ENCODE assay signal across 8 cellular contexts in genomic region chr1:154407021-154407865, GRCh38. TPM values are rescaled to one million over a fixed set of nuclear protein-coding genes. Genes with fewer than 3 reads are reported as not detected.
A peak's percentile ranks its signal among the peaks of the same experiment; 100 is the strongest.
DNase-seq lines count a peak whose midpoint lies in the region; ATAC-seq and TF ChIP-seq lines count a peak whose summit lies in the region.

No MANE protein-coding gene starts in this region.

- H3K79me2 ChIP-seq in fibroblast of lung (ENCODE audit: control insufficient read depth, insufficient read depth, low read length) (peaks cover 16% of the 10 kb centered on the region), smooth muscle cell (ENCODE audit: low read depth) (peaks cover 7% of the 10 kb centered on the region)

- no peaks in the 10 kb centered on the region for H3K27me3 Mint-ChIP-seq in activated CD4-positive, alpha-beta T cell treated with anti-CD3 and anti-CD28 coated beads for 36 hours

- H3K4me3 ChIP-seq in fibroblast of lung (replicated peaks in 1 of 4; ENCODE audit: control extremely low read depth in 1 of 4, insufficient read depth in 1 of 4, low read depth in 3 of 4, low read length in 4 of 4) (peak overlapping the region in 3 of 4 experiments; percentile 21 to 98 (median 62)), smooth muscle cell (peak overlapping the region; percentile 70)

- intact Hi-C loops in activated CD4-positive, alpha-beta T cell treated with anti-CD3 and anti-CD28 coated beads for 36 hours (cut with DNase I, micrococcal nuclease): loop anchor here (1.0 to 5.0 kb wide), 11 partner anchors 16 to 200 kb away; partner anchors contain the start of gene ADAR (in 1 of the 2)

- H3K9me3 ChIP-seq in fibroblast of lung (ENCODE audit: control insufficient read depth, insufficient read depth, low read depth, low read length) (no peaks in the 10 kb centered on the region), smooth muscle cell (replicated peaks; ENCODE audit: low read depth) (no peaks in the 10 kb centered on the region)

- peaks cover 13% of the 10 kb centered on the region for H3K4me1 ChIP-seq in fibroblast of lung (ENCODE audit: control insufficient read depth, extremely low read depth, insufficient read depth, low read length)
- peaks cover 20% of the 10 kb centered on the region for H3K4me1 ChIP-seq in smooth muscle cell (ENCODE audit: low read depth)

- no peaks in the 10 kb centered on the region for H3K36me3 ChIP-seq in fibroblast of lung (ENCODE audit: control insufficient read depth, insufficient read depth, low read length)
- H3K36me3 ChIP-seq in smooth muscle cell (ENCODE audit: low read depth): no peaks in the 10 kb centered on the region

- no peak for TF ChIP-seq CTCF in fibroblast of lung (conservative IDR thresholded peaks at IDR 0.05 in 1 of 2, IDR thresholded peaks at IDR 0.05 in 1 of 2; ENCODE audit: low read depth in 1 of 2, low read length in 2 of 2)
- TF ChIP-seq CTCF in smooth muscle cell (IDR thresholded peaks at IDR 0.05; ENCODE audit: borderline replicate concordance, insufficient read depth, poor library complexity, severe bottlenecking): no peak

- H3K4me3 Mint-ChIP-seq in activated CD4-positive, alpha-beta T cell treated with anti-CD3 and anti-CD28 coated beads for 36 hours: peak overlapping the region; percentile 83

- ATAC-seq in HG02610 (IDR thresholded peaks at IDR 0.05; ENCODE audit: unreplicated experiment) (peak; percentile 53), GM18861 (IDR thresholded peaks at IDR 0.05; ENCODE audit: unreplicated experiment) (no peak)
- ATAC-seq in activated CD4-positive, alpha-beta T cell treated with anti-CD3 and anti-CD28 coated beads for 36 hours: peak; percentile 43

- peak; percentile 13 for DNase-seq in AG20443 (ENCODE audit: low spot score)
- peak; percentile 81 for DNase-seq in activated CD4-positive, alpha-beta T cell treated with anti-CD3 and anti-CD28 coated beads for 36 hours
- no peak for DNase-seq in fibroblast of lung (ENCODE audit: low read depth in 2 of 2)
- DNase-seq in smooth muscle cell (lab: John Stamatoyannopoulos, UW; ENCODE audit: unreplicated experiment): no peak
- no peak for DNase-seq in NCI-H2029 (lab: John Stamatoyannopoulos, UW)
- DNase-seq in NCI-H510A treated with DMSO at 0.1 percent for 48 hours (lab: John Stamatoyannopoulos, UW): no peak

- POLR2A ChIA-PET in activated CD4-positive, alpha-beta T cell treated with anti-CD3 and anti-CD28 coated beads for 36 hours (lab: Charles Lee): interaction anchor here (0.6 to 1.9 kb wide), 5 partner anchors 11 to 70 kb away, joined by 3 to 12 read pairs (median 3); no protein-coding TSS in a partner anchor

- peak overlapping the region; percentile 95 for H3K27ac Mint-ChIP-seq in activated CD4-positive, alpha-beta T cell treated with anti-CD3 and anti-CD28 coated beads for 36 hours

- 68% methylated on average over 10 of the region's 10 CpGs for WGBS in smooth muscle cell (ENCODE audit: low lambda C conversion rate)

- H4K20me1 ChIP-seq in fibroblast of lung (ENCODE audit: control insufficient read depth, extremely low read depth, insufficient read depth, low read length) (no peaks in the 10 kb centered on the region), smooth muscle cell (ENCODE audit: low read depth) (no peaks in the 10 kb centered on the region)

- peaks cover 88% of the 10 kb centered on the region for H3K4me1 Mint-ChIP-seq in activated CD4-positive, alpha-beta T cell treated with anti-CD3 and anti-CD28 coated beads for 36 hours

- peaks cover 8% of the 10 kb centered on the region for H3K36me3 Mint-ChIP-seq in activated CD4-positive, alpha-beta T cell treated with anti-CD3 and anti-CD28 coated beads for 36 hours (ENCODE audit: low read depth)

- H3K4me2 ChIP-seq in fibroblast of lung (ENCODE audit: extremely low read depth, insufficient read depth, low read length) (peak overlapping the region; percentile 93), smooth muscle cell (peak overlapping the region; percentile 97)

- peak overlapping the region; percentile 93 for H3K9ac ChIP-seq in fibroblast of lung (ENCODE audit: insufficient read depth, low read length)
- peak overlapping the region; percentile 98 for H3K9ac ChIP-seq in smooth muscle cell (ENCODE audit: low read depth)

- CTCF ChIA-PET in activated CD4-positive, alpha-beta T cell treated with anti-CD3 and anti-CD28 coated beads for 36 hours (lab: Charles Lee): interaction anchor here (0.8 to 3.6 kb wide), 14 partner anchors 12 to 766 kb away, joined by 3 to 20 read pairs (median 4); partner anchors contain the start of gene KRTCAP2

- H3F3A ChIP-seq in smooth muscle cell (ENCODE audit: low read depth): peaks cover 19% of the 10 kb centered on the region

- H3K27me3 ChIP-seq in fibroblast of lung (ENCODE audit: control insufficient read depth, insufficient read depth, low read length) (peaks cover 5% of the 10 kb centered on the region), smooth muscle cell (ENCODE audit: low read depth) (peaks cover 2% of the 10 kb centered on the region)

- H3K27ac ChIP-seq in fibroblast of lung (ENCODE audit: insufficient read depth, low read length): peak overlapping the region; percentile 91
- peak overlapping the region; percentile 94 for H3K27ac ChIP-seq in smooth muscle cell (ENCODE audit: low read depth)

- H3K9me3 Mint-ChIP-seq in activated CD4-positive, alpha-beta T cell treated with anti-CD3 and anti-CD28 coated beads for 36 hours (ENCODE audit: low read depth): no peaks in the 10 kb centered on the region

- H2AFZ ChIP-seq in fibroblast of lung (ENCODE audit: low read length) (no peak overlapping the region), smooth muscle cell (ENCODE audit: low read depth) (no peak overlapping the region)

RNA-seq across cellular contexts. Expression of gene IL6R, which starts 2.1 kb away (rescaled TPM):
- 10 to 100 TPM; 13.1 to 14.0 TPM for total RNA-seq in activated CD4-positive, alpha-beta T cell treated with anti-CD3 and anti-CD28 coated beads for 36 hours
- total RNA-seq in fibroblast of lung: 12.8 and 21.0 TPM in 2 replicates
- polyA plus RNA-seq in fibroblast of lung: 14.5 and 22.7 TPM in 2 replicates
- polyA plus RNA-seq in fibroblast of lung (2012): 6.8 and 14.9 TPM in 2 replicates
- 58.6 and 102 TPM in 2 replicates for polyA minus RNA-seq in fibroblast of lung (ENCODE audit: low replicate concordance)
- total RNA-seq in smooth muscle cell: 1.3 and 1.8 TPM in 2 replicates
- 1.9 TPM in 2 replicates for polyA plus RNA-seq in smooth muscle cell

Comparison
In these comparisons a context has a peak if more than half of its experiments do, and no peak if none do; other contexts are left out.
1. DNase-seq: peak in AG20443 (single experiment) and activated CD4-positive, alpha-beta T cell treated with anti-CD3 and anti-CD28 coated beads for 36 hours (single experiment); none in fibroblast of lung (0 of 2), smooth muscle cell (single experiment), NCI-H2029 (single experiment) and NCI-H510A treated with DMSO at 0.1 percent for 48 hours (single experiment).